Comparison of ENCODE assay signal across 14 cellular contexts in genomic region chr2:19035238-19035637, GRCh38.
A peak's percentile ranks its signal among the peaks of the same experiment; 100 is the strongest.
DNase-seq lines count a peak whose midpoint lies in the region; ATAC-seq and TF ChIP-seq lines count a peak whose summit lies in the region.
"Had no signal": no experiment of that assay in that cellular context is flagged by ENCODE, and none has a peak within 500 bp of the region (broad histone marks: within the 10 kb centered on the region; RNA-seq: fewer than 3 reads in every experiment).

No MANE protein-coding gene starts in this region.

- H3K4me1 ChIP-seq in right atrium auricular region (peaks cover 0 to 32% of the 10 kb centered on the region in 2 donors), sigmoid colon (peaks cover 0 to 4% (median 4%) of the 10 kb centered on the region in 4 donors)

- no peak for TF ChIP-seq POLR2A in sigmoid colon (IDR thresholded peaks at IDR 0.05)

- no peaks in the 10 kb centered on the region for H3K27me3 ChIP-seq in brain microvascular endothelial cell (replicated peaks)
- no peaks in the 10 kb centered on the region for H3K27me3 ChIP-seq in right atrium auricular region
- no peaks in the 10 kb centered on the region for H3K27me3 ChIP-seq in sigmoid colon
- H3K27me3 ChIP-seq: spleen had no signal

- DNase-seq in EH (ENCODE audit: low read depth) (peak; percentile 84), brain microvascular endothelial cell (peak; percentile 77), right atrium auricular region (ENCODE audit: low spot score) (no peak), sigmoid colon (peak; percentile 76), middle frontal gyrus (ENCODE audit: extremely low spot score, low spot score) (no peak), mesenteric fat pad (ENCODE audit: low spot score) (no peak)
- DNase-seq: AML-193; DMS53; effector CD4-positive, alpha-beta T cell; MV-4-11; NCI-H2171; spleen had no signal

- in situ Hi-C loops in brain microvascular endothelial cell (cut with HindIII; ENCODE audit: low pct_ligation_motif_present, low sequenced_read_pairs): no loop called here

- TF ChIP-seq CTCF in brain microvascular endothelial cell (IDR thresholded peaks at IDR 0.05; ENCODE audit: low read depth, low read length, missing control alignments) (no peak), right atrium auricular region (IDR thresholded peaks at IDR 0.05) (no peak), sigmoid colon (IDR thresholded peaks at IDR 0.05) (no peak)

- H3K4me3 ChIP-seq in brain microvascular endothelial cell (ENCODE audit: low read depth, low read length) (no peak overlapping the region), right atrium auricular region (no peak overlapping the region), sigmoid colon (no peak overlapping the region)
- H3K4me3 ChIP-seq: spleen had no signal

- H3K27ac ChIP-seq in brain microvascular endothelial cell (peak overlapping the region; percentile 47), right atrium auricular region (peak overlapping the region; percentile 22 to 41), sigmoid colon (peak overlapping the region in 1 of 4 donors; percentile 40)

- TF ChIP-seq EP300 in sigmoid colon (IDR thresholded peaks at IDR 0.05): no peak

- H3K9me3 ChIP-seq in right atrium auricular region (no peaks in the 10 kb centered on the region), sigmoid colon (no peaks in the 10 kb centered on the region)
- H3K9me3 ChIP-seq: spleen had no signal

- 81 to 82% methylated on average over 3 of the region's 3 CpGs for WGBS in sigmoid colon, 2 donors

- no peaks in the 10 kb centered on the region for H3K36me3 ChIP-seq in brain microvascular endothelial cell (replicated peaks)
- no peaks in the 10 kb centered on the region for H3K36me3 ChIP-seq in right atrium auricular region
- H3K36me3 ChIP-seq in sigmoid colon: no peaks in the 10 kb centered on the region
- H3K36me3 ChIP-seq: spleen had no signal

- intact Hi-C loops in sigmoid colon (cut with DNase I): no loop called here

- no peak for ATAC-seq in GM18909 (IDR thresholded peaks at IDR 0.05; ENCODE audit: poor library complexity, unreplicated experiment)
- ATAC-seq in HG02840 (IDR thresholded peaks at IDR 0.05; ENCODE audit: low FRiP score, unreplicated experiment): no peak

Comparison
In these comparisons a context has a peak if more than half of its experiments do, and no peak if none do; other contexts are left out.
1. DNase-seq: peak in EH (single experiment), brain microvascular endothelial cell (single experiment) and sigmoid colon (single experiment); none in right atrium auricular region (single experiment), middle frontal gyrus (single experiment) and mesenteric fat pad (single experiment).